ENCODE assay signal across 30 cellular contexts in genomic region chr9:102135768-102136167, GRCh38.
"Had no signal": no experiment of that assay in that cellular context is flagged by ENCODE, and none has a peak within 500 bp of the region (broad histone marks: within the 10 kb centered on the region; RNA-seq: fewer than 3 reads in every experiment).

No MANE protein-coding gene starts in this region.

- H3K4me3 Mint-ChIP-seq: activated CD4-positive, alpha-beta T cell treated with anti-CD3 and anti-CD28 coated beads, Interleukin-2, amount 10 ng/mL, durations not matched to agents 24 days and 14 days; activated CD8-positive, alpha-beta T cell treated with anti-CD3 and anti-CD28 coated beads, Interleukin-2, amount 10 ng/mL, durations not matched to agents 7 days and 5 days; activated naive CD4-positive, alpha-beta T cell treated with anti-CD3 and anti-CD28 coated beads, Interleukin-2, amount 50 U/mL, for 24 hours; activated naive CD8-positive, alpha-beta T cell treated with anti-CD3 and anti-CD28 coated beads, Interleukin-2, amount 10 ng/mL, durations not matched to agents 7 days and 5 days; activated T-cell treated with anti-CD3 and anti-CD28 coated beads, Interleukin-2, amount 50 U/mL, for 24 hours; central memory CD8-positive, alpha-beta T cell had no signal

- H3K27ac ChIP-seq: ascending aorta, cardiac muscle cell, SJCRH30, SK-N-MC, VCaP had no signal

- DNase-seq: activated CD4-positive, alpha-beta T cell treated with anti-CD3 and anti-CD28 coated beads, Interleukin-2, amount 10 ng/mL, durations not matched to agents 24 days and 14 days; activated CD4-positive, alpha-beta T cell treated with anti-CD3 and anti-CD28 coated beads, Interleukin-2, amount 50 U/mL, for 48 hours; activated CD4-positive, CD25-positive, alpha-beta regulatory T cell; activated CD8-positive, alpha-beta T cell treated with anti-CD3 and anti-CD28 coated beads, Interleukin-2, amount 10 ng/mL, durations not matched to agents 7 days and 5 days; activated gamma-delta T cell; activated naive CD4-positive, alpha-beta T cell treated with Interleukin-2 at 50 U/mL for 16 hours; activated naive CD8-positive, alpha-beta T cell treated with anti-CD3 and anti-CD28 coated beads, Interleukin-2, amount 10 ng/mL, durations not matched to agents 7 days and 5 days; activated T-cell treated with anti-CD3 and anti-CD28 coated beads, Interleukin-2, amount 50 U/mL, for 24 hours; amygdala; Karpas-422; NCI-H1048; NCI-H1105 treated with DMSO at 0.1 percent for 48 hours; NCI-H1436; NCI-H1694 treated with DMSO at 0.1 percent for 48 hours; NCI-H2029; NCI-H345; NCI-H524 treated with DMSO at 0.1 percent for 48 hours; NCI-H748 treated with DMSO at 0.1 percent for 48 hours; NK-92 treated with Interleukin-12 subunit alpha and Interleukin-12 subunit beta, amount 100 ng/mL, for 24 hours; SHP77; SJCRH30; T1000 had no signal

- H3K9me3 ChIP-seq: ascending aorta had no signal

- H3K36me3 Mint-ChIP-seq: activated naive CD4-positive, alpha-beta T cell treated with anti-CD3 and anti-CD28 coated beads, Interleukin-2, amount 50 U/mL, for 24 hours; activated naive CD8-positive, alpha-beta T cell treated with anti-CD3 and anti-CD28 coated beads, Interleukin-2, amount 10 ng/mL, durations not matched to agents 7 days and 5 days had no signal

- H3K4me3 ChIP-seq: ascending aorta, cardiac muscle cell, K562, SJCRH30, SK-N-MC had no signal

- H3K4me1 Mint-ChIP-seq: activated CD4-positive, alpha-beta T cell treated with anti-CD3 and anti-CD28 coated beads, Interleukin-2, amount 10 ng/mL, durations not matched to agents 24 days and 14 days; activated naive CD4-positive, alpha-beta T cell treated with anti-CD3 and anti-CD28 coated beads, Interleukin-2, amount 50 U/mL, for 24 hours; activated naive CD8-positive, alpha-beta T cell treated with anti-CD3 and anti-CD28 coated beads, Interleukin-2, amount 10 ng/mL, durations not matched to agents 7 days and 5 days; central memory CD8-positive, alpha-beta T cell had no signal

- H3K4me1 ChIP-seq: ascending aorta, SJCRH30 had no signal

- H3K27me3 Mint-ChIP-seq: activated CD4-positive, alpha-beta T cell treated with anti-CD3 and anti-CD28 coated beads, Interleukin-2, amount 10 ng/mL, durations not matched to agents 24 days and 14 days; activated naive CD4-positive, alpha-beta T cell treated with anti-CD3 and anti-CD28 coated beads, Interleukin-2, amount 50 U/mL, for 24 hours; activated naive CD8-positive, alpha-beta T cell treated with anti-CD3 and anti-CD28 coated beads, Interleukin-2, amount 10 ng/mL, durations not matched to agents 7 days and 5 days; activated T-cell treated with anti-CD3 and anti-CD28 coated beads, Interleukin-2, amount 50 U/mL, for 24 hours; central memory CD8-positive, alpha-beta T cell had no signal

- H3K27me3 ChIP-seq: ascending aorta, cardiac muscle cell, SJCRH30 had no signal

- H3K27ac Mint-ChIP-seq: activated CD4-positive, alpha-beta T cell treated with anti-CD3 and anti-CD28 coated beads, Interleukin-2, amount 10 ng/mL, durations not matched to agents 24 days and 14 days; activated CD8-positive, alpha-beta T cell treated with anti-CD3 and anti-CD28 coated beads, Interleukin-2, amount 10 ng/mL, durations not matched to agents 7 days and 5 days; activated naive CD4-positive, alpha-beta T cell treated with anti-CD3 and anti-CD28 coated beads, Interleukin-2, amount 50 U/mL, for 24 hours; activated naive CD8-positive, alpha-beta T cell treated with anti-CD3 and anti-CD28 coated beads, Interleukin-2, amount 10 ng/mL, durations not matched to agents 7 days and 5 days; activated T-cell treated with anti-CD3 and anti-CD28 coated beads, Interleukin-2, amount 50 U/mL, for 24 hours; activated T-helper 2 cell treated with anti-CD3 and anti-CD28 coated beads, Interferon-gamma antibody, Interleukin-2, Interleukin-4, amounts not matched to agents 10 μg/mL and 5 μg/mL and 100 μg/mL, durations not matched to agents 14 hours and 24 hours and 36 hours had no signal

- H3K36me3 ChIP-seq: ascending aorta, cardiac muscle cell, SJCRH30 had no signal

- ATAC-seq: activated CD8-positive, alpha-beta T cell treated with anti-CD3 and anti-CD28 coated beads, Interleukin-2, amount 10 ng/mL, durations not matched to agents 7 days and 5 days; K562 had no signal
